In the genomic region with DNA sequence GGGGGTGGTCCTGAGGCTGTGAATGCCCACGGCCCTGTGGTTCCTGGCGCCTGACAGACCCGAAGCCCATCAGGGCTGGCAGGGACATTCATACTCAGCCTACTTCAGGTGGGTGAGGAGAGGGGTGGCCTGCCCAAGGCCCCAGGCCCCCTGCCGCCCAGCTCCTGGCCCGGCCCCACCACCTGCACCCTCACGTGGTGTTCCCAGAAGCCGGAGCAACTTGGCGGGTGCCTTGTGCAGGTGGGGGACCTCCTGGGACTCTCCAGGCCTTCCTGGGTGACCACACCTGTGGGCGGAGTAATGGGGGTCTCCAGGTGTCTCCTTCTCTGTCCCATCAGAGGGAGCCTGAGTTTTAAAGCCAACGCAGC, we compare ENCODE assay signal across 25 cellular contexts.
"Had no signal": no experiment of that assay in that cellular context is flagged by ENCODE, and none has a peak within 500 bp of the region (broad histone marks: within the 10 kb centered on the region; RNA-seq: fewer than 3 reads in every experiment).

No MANE protein-coding gene starts in this region.

- H3K36me3 ChIP-seq: colonic mucosa, esophagus squamous epithelium, gastroesophageal sphincter, heart right ventricle, left lung had no signal

- DNase-seq: colonic mucosa; cortex of kidney; effector CD8-positive, alpha-beta T cell; effector memory CD8-positive, alpha-beta T cell; endodermal cell; erythroblast; esophagus squamous epithelium; foreskin keratinocyte; head of caudate nucleus; heart right ventricle; hippocampal formation; left cardiac atrium; left lung; left ventricle myocardium superior; mammary epithelial cell; mucosa of descending colon; naive B cell; naive thymus-derived CD8-positive, alpha-beta T cell had no signal

- H3K4me3 ChIP-seq: colonic mucosa, esophagus squamous epithelium, gastroesophageal sphincter, heart right ventricle, left lung, lung, mucosa of descending colon had no signal

- H3K27me3 ChIP-seq: colonic mucosa, gastroesophageal sphincter, heart right ventricle, left lung had no signal

- H3K27ac ChIP-seq: colonic mucosa, epithelial cell of prostate, esophagus squamous epithelium, foreskin keratinocyte, gastroesophageal sphincter, heart right ventricle, left lung had no signal

- FAIRE-seq: endometrium, frontal cortex, islet of Langerhans, keratinocyte had no signal

- H3K9me3 ChIP-seq: colonic mucosa, esophagus squamous epithelium, gastroesophageal sphincter, heart right ventricle, left lung, mucosa of descending colon had no signal

- H3K4me1 ChIP-seq: foreskin keratinocyte had no signal
